In the genomic region with DNA sequence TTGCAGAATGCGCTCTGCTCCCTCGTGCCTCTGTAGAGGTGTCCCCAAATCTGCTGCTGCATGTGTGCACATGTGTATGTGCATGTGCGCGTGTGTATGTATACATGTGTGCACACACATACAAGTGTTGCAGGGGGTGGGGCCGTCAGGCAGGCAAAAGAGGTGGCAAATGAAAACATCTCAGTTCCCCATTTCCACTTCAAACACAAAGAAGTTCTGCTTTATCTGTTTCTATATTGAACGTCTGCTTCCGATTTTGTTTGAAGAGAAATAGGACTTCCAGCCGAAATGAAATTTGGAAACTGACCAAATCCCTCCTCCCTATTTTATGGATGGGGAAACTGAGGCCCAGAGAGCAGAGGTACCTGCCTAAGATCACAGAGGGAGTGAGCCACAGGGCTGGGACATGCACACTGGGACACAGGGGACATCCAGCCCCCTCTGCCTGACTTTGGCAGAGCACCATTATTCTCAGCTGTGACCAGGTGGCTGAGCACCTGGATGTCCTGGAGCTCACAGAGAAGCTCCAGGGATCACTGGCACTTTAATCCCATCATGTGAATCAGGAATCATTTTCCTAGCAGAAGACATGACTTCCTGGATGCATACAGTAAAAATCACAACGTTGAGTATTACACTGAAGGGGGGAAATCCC, we compare ENCODE assay signal across 9 cellular contexts. TPM values are rescaled to one million over a fixed set of nuclear protein-coding genes. Genes with fewer than 3 reads are reported as not detected.
A peak's percentile ranks its signal among the peaks of the same experiment; 100 is the strongest.
DNase-seq lines count a peak whose midpoint lies in the region; ATAC-seq, FAIRE-seq and TF ChIP-seq lines count a peak whose summit lies in the region.
"Had no signal": no experiment of that assay in that cellular context is flagged by ENCODE, and none has a peak within 500 bp of the region (broad histone marks: within the 10 kb centered on the region; RNA-seq: fewer than 3 reads in every experiment).

No MANE protein-coding gene starts in this region.

- H3K36me3 ChIP-seq in spleen (no peaks in the 10 kb centered on the region), suprapubic skin (no peaks in the 10 kb centered on the region)

- H3K4me1 ChIP-seq in spleen (peaks cover 0 to 15% (median 2%) of the 10 kb centered on the region in 6 donors), suprapubic skin (no peaks in the 10 kb centered on the region)

- peak overlapping the region in 1 of 8 donors; percentile 46 for H3K4me3 ChIP-seq in spleen
- H3K4me3 ChIP-seq in suprapubic skin = no peak overlapping the region

- intact Hi-C loops in spleen (cut with DNase I; ENCODE audit: low total_unique reads) (no loop called here), head of caudate nucleus (cut with DNase I) (no loop called here)

- no peak for TF ChIP-seq CTCF in spleen (IDR thresholded peaks at IDR 0.05 in 8 of 11, conservative IDR thresholded peaks at IDR 0.05 in 3 of 11)
- TF ChIP-seq CTCF in suprapubic skin (IDR thresholded peaks at IDR 0.05) = no peak

- no peak for TF ChIP-seq EP300 in suprapubic skin (IDR thresholded peaks at IDR 0.05)

- TF ChIP-seq POLR2A in spleen (IDR thresholded peaks at IDR 0.05) (no peak), suprapubic skin (IDR thresholded peaks at IDR 0.05) (no peak)

- H3K27ac ChIP-seq in spleen (peak overlapping the region in 2 of 8 donors; percentile 34 to 69), suprapubic skin (no peak overlapping the region)

- H3K9me3 ChIP-seq in spleen (no peaks in the 10 kb centered on the region), suprapubic skin (no peaks in the 10 kb centered on the region)

- ATAC-seq in GM19023 (IDR thresholded peaks at IDR 0.05; ENCODE audit: unreplicated experiment) = peak; percentile 72
- ATAC-seq in HG02610 (IDR thresholded peaks at IDR 0.05; ENCODE audit: unreplicated experiment) = peak; percentile 80
- ATAC-seq: Right ventricle myocardium inferior had no signal

- peak; percentile 44 for FAIRE-seq in HTR-8/SVneo (lab: Jason Lieb, UNC)

- 50 to 60% (median 57%) methylated on average over 9 of the region's 9 CpGs for WGBS in spleen, 5 donors
- WGBS in suprapubic skin = 79% methylated on average over 9 of the region's 9 CpGs

- DNase-seq in HTR-8/SVneo (ENCODE audit: insufficient read length, low spot score) (no peak), spleen (peak; percentile 82), head of caudate nucleus (no peak), GM03348 (ENCODE audit: low spot score) (no peak), suprapubic skin (ENCODE audit: low spot score in 2 of 2) (no peak)

- H3K27me3 ChIP-seq in spleen (replicated peaks in 1 of 7) (peaks cover 0 to 43% (median 0%) of the 10 kb centered on the region in 7 donors), suprapubic skin (peaks cover 8% of the 10 kb centered on the region)

RNA-seq across cellular contexts. Expression of a gene that starts 41.2 kb away (rescaled TPM):
- total RNA-seq in spleen (under 1 TPM in 1 of 7 donors, not detected in 6; 0.11 TPM), suprapubic skin (1 to 10 TPM in 1 of 4 donors, under 1 TPM in 2, not detected in 1; 0.21 to 1.1 (median 0.34) TPM)
- not detected for polyA plus RNA-seq in spleen
- total RNA-seq: dermis microvascular lymphatic vessel endothelial cell had no signal
